18 cellular contexts compared by ENCODE assay signal in genomic region chr15:29687204-29687768, GRCh38.
A peak's percentile ranks its signal among the peaks of the same experiment; 100 is the strongest.
DNase-seq lines count a peak whose midpoint lies in the region; ATAC-seq and TF ChIP-seq lines count a peak whose summit lies in the region.
"Had no signal": no experiment of that assay in that cellular context is flagged by ENCODE, and none has a peak within 500 bp of the region (broad histone marks: within the 10 kb centered on the region; RNA-seq: fewer than 3 reads in every experiment).

No MANE protein-coding gene starts in this region.

- TF ChIP-seq CTCF in coronary artery (IDR thresholded peaks at IDR 0.05) = no peak
- no peak for TF ChIP-seq CTCF in vagina (IDR thresholded peaks at IDR 0.05)

- H3K9ac ChIP-seq in mucosa of rectum (ENCODE audit: low read depth in 1 of 2, low read length in 2 of 2) = peak overlapping the region; percentile 65 to 82
- H3K9ac ChIP-seq: GM23248 had no signal

- H3K4me3 ChIP-seq in coronary artery (no peak overlapping the region), mucosa of rectum (ENCODE audit: low read length in 2 of 2) (peak overlapping the region; percentile 50 to 57), vagina (no peak overlapping the region)
- H3K4me3 ChIP-seq: GM23248, tibial artery had no signal

- H3K27me3 ChIP-seq in mucosa of rectum (ENCODE audit: control insufficient read depth in 2 of 2, insufficient read depth in 2 of 2, low read length in 2 of 2) (no peaks in the 10 kb centered on the region), vagina (no peaks in the 10 kb centered on the region)
- H3K27me3 ChIP-seq: tibial artery had no signal

- peaks cover 18 to 19% of the 10 kb centered on the region in 2 donors for H3K4me1 ChIP-seq in mucosa of rectum (ENCODE audit: control insufficient read depth in 2 of 2, insufficient read depth in 2 of 2, low read length in 2 of 2)
- H3K4me1 ChIP-seq in vagina = no peaks in the 10 kb centered on the region
- H3K4me1 ChIP-seq: tibial artery had no signal

- H3K27ac ChIP-seq in coronary artery (no peak overlapping the region), mucosa of rectum (ENCODE audit: low read depth in 2 of 2, low read length in 2 of 2) (peak overlapping the region; percentile 95 to 98), vagina (no peak overlapping the region)
- H3K27ac ChIP-seq: GM23248, tibial artery had no signal

- ATAC-seq in HG03457 (IDR thresholded peaks at IDR 0.05; ENCODE audit: unreplicated experiment) (no peak), HG02938 (IDR thresholded peaks at IDR 0.05; ENCODE audit: unreplicated experiment) (no peak)
- ATAC-seq: activated CD4-positive, alpha-beta T cell treated with anti-CD3 and anti-CD28 coated beads for 36 hours had no signal

- H3K36me3 ChIP-seq in mucosa of rectum (ENCODE audit: control insufficient read depth in 2 of 2, insufficient read depth in 2 of 2, low read length in 2 of 2) = no peaks in the 10 kb centered on the region
- no peaks in the 10 kb centered on the region for H3K36me3 ChIP-seq in vagina
- H3K36me3 ChIP-seq: tibial artery had no signal

- H3K9me3 ChIP-seq in mucosa of rectum (ENCODE audit: control insufficient read depth in 2 of 2, low read length in 2 of 2) (no peaks in the 10 kb centered on the region), vagina (no peaks in the 10 kb centered on the region)
- H3K9me3 ChIP-seq: tibial artery had no signal

- no peak for TF ChIP-seq POLR2A in vagina (IDR thresholded peaks at IDR 0.05)

- intact Hi-C loops in vagina (cut with DNase I) = no loop called here

- DNase-seq in activated CD8-positive, alpha-beta memory T cell treated with anti-CD3 and anti-CD28 coated beads, Interleukin-2, amount 50 U/mL, for 48 hours = peak; percentile 13
- DNase-seq in activated CD8-positive, alpha-beta memory T cell treated with anti-CD3 and anti-CD28 coated beads, Interleukin-2, amount 50 U/mL, for 4 hours = no peak
- DNase-seq in coronary artery (ENCODE audit: low spot score) = peak; percentile 58
- DNase-seq in vagina (ENCODE audit: extremely low spot score in 2 of 2) = peak; percentile 80 to 85
- DNase-seq in ecto neural progenitor cell (ENCODE audit: low spot score) = no peak
- DNase-seq: activated CD4-positive, alpha-beta T cell treated with anti-CD3 and anti-CD28 coated beads for 36 hours; amygdala; CD4-positive, CD25-positive, alpha-beta regulatory T cell; central memory CD4-positive, alpha-beta T cell; DND-41; effector CD8-positive, alpha-beta T cell; GM23248; NCI-H1930; NCI-H82 had no signal

Comparison
In these comparisons a context has a peak if more than half of its experiments do, and no peak if none do; other contexts are left out.
1. DNase-seq: peak in activated CD8-positive, alpha-beta memory T cell treated with anti-CD3 and anti-CD28 coated beads, Interleukin-2, amount 50 U/mL, for 48 hours (single experiment), coronary artery (single experiment) and vagina (2 of 2); none in activated CD8-positive, alpha-beta memory T cell treated with anti-CD3 and anti-CD28 coated beads, Interleukin-2, amount 50 U/mL, for 4 hours (single experiment) and ecto neural progenitor cell (single experiment).
2. H3K27ac ChIP-seq: peak in mucosa of rectum (2 of 2); none in coronary artery (0 of 2) and vagina (single experiment).
3. H3K4me3 ChIP-seq: peak in mucosa of rectum (2 of 2); none in coronary artery (single experiment) and vagina (0 of 2).